In the genomic region with DNA sequence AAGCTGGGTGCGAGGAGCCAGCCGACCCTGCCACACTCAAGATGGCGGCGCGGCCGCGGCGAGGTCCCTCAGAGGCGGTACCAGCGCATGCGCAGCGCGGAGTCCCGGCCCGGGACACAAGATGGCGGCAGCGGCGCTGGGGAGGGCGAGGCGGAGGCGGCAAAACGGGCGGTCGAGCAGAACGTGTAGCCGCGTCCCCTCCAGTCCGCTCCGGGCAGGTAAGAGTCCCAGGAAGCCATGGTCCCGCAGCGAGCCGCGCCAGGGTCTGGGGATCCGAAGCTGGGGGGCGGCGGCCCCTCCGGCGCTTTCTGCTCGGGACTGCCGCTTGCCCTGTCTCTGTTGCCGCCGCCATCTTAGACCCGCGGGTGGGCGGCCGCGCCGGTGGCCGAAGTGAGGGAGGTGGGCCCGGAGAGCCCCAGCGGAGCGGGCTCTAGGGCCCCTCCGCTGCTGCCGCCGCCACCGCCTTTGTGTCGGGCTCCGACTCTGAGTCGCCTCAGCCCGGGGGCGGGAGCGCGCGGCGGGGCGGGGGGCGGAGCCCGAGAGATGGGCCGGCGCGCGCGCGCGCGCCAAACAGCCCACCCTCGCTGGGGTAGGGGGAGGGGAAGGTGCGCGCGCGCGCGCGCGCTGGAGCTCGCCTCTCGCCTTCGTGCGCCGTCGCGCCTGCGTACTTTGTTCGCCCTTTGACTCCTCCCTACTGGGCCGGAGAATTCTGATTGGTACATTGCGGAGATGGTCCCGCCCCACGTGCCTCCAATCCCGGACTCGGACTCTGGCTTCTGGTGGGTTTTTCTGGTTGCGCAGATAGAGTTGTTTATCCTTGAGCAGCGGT, we compare ENCODE assay signal across 1 cellular context.
TF ChIP-seq lines count a peak whose summit lies in the region.

A gene (plus strand): TSS at position 97 of the 829 bp plus-strand sequence. CDS start 4,317 bp downstream, outside the sequence.

TF ChIP-seq in WTC11, 78 proteins besides CTCF, POLR2A, EP300 and RAD21 (continued from another document):
- TF ChIP-seq, protein P1, sequence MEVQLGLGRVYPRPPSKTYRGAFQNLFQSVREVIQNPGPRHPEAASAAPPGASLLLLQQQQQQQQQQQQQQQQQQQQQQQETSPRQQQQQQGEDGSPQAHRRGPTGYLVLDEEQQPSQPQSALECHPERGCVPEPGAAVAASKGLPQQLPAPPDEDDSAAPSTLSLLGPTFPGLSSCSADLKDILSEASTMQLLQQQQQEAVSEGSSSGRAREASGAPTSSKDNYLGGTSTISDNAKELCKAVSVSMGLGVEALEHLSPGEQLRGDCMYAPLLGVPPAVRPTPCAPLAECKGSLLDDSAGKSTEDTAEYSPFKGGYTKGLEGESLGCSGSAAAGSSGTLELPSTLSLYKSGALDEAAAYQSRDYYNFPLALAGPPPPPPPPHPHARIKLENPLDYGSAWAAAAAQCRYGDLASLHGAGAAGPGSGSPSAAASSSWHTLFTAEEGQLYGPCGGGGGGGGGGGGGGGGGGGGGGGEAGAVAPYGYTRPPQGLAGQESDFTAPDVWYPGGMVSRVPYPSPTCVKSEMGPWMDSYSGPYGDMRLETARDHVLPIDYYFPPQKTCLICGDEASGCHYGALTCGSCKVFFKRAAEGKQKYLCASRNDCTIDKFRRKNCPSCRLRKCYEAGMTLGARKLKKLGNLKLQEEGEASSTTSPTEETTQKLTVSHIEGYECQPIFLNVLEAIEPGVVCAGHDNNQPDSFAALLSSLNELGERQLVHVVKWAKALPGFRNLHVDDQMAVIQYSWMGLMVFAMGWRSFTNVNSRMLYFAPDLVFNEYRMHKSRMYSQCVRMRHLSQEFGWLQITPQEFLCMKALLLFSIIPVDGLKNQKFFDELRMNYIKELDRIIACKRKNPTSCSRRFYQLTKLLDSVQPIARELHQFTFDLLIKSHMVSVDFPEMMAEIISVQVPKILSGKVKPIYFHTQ (CRISPR knock-in tag; IDR thresholded peaks at IDR 0.05), result 0 out of 2 replicates have a peak, but pooled peaks have one; percentile 40
- TF ChIP-seq, protein P2, sequence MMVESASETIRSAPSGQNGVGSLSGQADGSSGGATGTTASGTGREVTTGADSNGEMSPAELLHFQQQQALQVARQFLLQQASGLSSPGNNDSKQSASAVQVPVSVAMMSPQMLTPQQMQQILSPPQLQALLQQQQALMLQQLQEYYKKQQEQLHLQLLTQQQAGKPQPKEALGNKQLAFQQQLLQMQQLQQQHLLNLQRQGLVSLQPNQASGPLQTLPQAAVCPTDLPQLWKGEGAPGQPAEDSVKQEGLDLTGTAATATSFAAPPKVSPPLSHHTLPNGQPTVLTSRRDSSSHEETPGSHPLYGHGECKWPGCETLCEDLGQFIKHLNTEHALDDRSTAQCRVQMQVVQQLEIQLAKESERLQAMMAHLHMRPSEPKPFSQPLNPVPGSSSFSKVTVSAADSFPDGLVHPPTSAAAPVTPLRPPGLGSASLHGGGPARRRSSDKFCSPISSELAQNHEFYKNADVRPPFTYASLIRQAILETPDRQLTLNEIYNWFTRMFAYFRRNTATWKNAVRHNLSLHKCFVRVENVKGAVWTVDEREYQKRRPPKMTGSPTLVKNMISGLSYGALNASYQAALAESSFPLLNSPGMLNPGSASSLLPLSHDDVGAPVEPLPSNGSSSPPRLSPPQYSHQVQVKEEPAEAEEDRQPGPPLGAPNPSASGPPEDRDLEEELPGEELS (CRISPR knock-in tag; IDR thresholded peaks at IDR 0.05), result peak; percentile 66
- 0 out of 2 replicates have a peak, but pooled peaks have one; percentile 51 for TF ChIP-seq NR3C1 (CRISPR knock-in tag; conservative IDR thresholded peaks at IDR 0.05; ENCODE audit: low read depth)
- no peak for TF ChIP-seq NR2C2 (CRISPR knock-in tag; IDR thresholded peaks at IDR 0.05)
- TF ChIP-seq, protein P3, sequence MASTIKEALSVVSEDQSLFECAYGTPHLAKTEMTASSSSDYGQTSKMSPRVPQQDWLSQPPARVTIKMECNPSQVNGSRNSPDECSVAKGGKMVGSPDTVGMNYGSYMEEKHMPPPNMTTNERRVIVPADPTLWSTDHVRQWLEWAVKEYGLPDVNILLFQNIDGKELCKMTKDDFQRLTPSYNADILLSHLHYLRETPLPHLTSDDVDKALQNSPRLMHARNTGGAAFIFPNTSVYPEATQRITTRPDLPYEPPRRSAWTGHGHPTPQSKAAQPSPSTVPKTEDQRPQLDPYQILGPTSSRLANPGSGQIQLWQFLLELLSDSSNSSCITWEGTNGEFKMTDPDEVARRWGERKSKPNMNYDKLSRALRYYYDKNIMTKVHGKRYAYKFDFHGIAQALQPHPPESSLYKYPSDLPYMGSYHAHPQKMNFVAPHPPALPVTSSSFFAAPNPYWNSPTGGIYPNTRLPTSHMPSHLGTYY (CRISPR knock-in tag; IDR thresholded peaks at IDR 0.05), result peak; percentile 68
- 0 out of 2 replicates have a peak, but pooled peaks have one; percentile 77 for TF ChIP-seq TCF7 (CRISPR knock-in tag; IDR thresholded peaks at IDR 0.05; ENCODE audit: low read depth)
- peak; percentile 100 for TF ChIP-seq SP1 (CRISPR knock-in tag; conservative IDR thresholded peaks at IDR 0.05)
- TF ChIP-seq, protein P4, sequence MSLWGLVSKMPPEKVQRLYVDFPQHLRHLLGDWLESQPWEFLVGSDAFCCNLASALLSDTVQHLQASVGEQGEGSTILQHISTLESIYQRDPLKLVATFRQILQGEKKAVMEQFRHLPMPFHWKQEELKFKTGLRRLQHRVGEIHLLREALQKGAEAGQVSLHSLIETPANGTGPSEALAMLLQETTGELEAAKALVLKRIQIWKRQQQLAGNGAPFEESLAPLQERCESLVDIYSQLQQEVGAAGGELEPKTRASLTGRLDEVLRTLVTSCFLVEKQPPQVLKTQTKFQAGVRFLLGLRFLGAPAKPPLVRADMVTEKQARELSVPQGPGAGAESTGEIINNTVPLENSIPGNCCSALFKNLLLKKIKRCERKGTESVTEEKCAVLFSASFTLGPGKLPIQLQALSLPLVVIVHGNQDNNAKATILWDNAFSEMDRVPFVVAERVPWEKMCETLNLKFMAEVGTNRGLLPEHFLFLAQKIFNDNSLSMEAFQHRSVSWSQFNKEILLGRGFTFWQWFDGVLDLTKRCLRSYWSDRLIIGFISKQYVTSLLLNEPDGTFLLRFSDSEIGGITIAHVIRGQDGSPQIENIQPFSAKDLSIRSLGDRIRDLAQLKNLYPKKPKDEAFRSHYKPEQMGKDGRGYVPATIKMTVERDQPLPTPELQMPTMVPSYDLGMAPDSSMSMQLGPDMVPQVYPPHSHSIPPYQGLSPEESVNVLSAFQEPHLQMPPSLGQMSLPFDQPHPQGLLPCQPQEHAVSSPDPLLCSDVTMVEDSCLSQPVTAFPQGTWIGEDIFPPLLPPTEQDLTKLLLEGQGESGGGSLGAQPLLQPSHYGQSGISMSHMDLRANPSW (CRISPR knock-in tag; conservative IDR thresholded peaks at IDR 0.05; ENCODE audit: low read depth), result no peak; the same call in 1 of the 2 replicates
- peak; percentile 85; the same call in 1 of the 2 replicates for TF ChIP-seq ESRRA (CRISPR knock-in tag; IDR thresholded peaks at IDR 0.05; ENCODE audit: borderline replicate concordance)
- TF ChIP-seq, protein P5, sequence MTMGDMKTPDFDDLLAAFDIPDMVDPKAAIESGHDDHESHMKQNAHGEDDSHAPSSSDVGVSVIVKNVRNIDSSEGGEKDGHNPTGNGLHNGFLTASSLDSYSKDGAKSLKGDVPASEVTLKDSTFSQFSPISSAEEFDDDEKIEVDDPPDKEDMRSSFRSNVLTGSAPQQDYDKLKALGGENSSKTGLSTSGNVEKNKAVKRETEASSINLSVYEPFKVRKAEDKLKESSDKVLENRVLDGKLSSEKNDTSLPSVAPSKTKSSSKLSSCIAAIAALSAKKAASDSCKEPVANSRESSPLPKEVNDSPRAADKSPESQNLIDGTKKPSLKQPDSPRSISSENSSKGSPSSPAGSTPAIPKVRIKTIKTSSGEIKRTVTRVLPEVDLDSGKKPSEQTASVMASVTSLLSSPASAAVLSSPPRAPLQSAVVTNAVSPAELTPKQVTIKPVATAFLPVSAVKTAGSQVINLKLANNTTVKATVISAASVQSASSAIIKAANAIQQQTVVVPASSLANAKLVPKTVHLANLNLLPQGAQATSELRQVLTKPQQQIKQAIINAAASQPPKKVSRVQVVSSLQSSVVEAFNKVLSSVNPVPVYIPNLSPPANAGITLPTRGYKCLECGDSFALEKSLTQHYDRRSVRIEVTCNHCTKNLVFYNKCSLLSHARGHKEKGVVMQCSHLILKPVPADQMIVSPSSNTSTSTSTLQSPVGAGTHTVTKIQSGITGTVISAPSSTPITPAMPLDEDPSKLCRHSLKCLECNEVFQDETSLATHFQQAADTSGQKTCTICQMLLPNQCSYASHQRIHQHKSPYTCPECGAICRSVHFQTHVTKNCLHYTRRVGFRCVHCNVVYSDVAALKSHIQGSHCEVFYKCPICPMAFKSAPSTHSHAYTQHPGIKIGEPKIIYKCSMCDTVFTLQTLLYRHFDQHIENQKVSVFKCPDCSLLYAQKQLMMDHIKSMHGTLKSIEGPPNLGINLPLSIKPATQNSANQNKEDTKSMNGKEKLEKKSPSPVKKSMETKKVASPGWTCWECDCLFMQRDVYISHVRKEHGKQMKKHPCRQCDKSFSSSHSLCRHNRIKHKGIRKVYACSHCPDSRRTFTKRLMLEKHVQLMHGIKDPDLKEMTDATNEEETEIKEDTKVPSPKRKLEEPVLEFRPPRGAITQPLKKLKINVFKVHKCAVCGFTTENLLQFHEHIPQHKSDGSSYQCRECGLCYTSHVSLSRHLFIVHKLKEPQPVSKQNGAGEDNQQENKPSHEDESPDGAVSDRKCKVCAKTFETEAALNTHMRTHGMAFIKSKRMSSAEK (CRISPR knock-in tag; IDR thresholded peaks at IDR 0.05; ENCODE audit: borderline replicate concordance), result no peak
- 0 out of 2 replicates have a peak, but pooled peaks have one; percentile 76 for TF ChIP-seq TP53 (CRISPR knock-in tag; IDR thresholded peaks at IDR 0.05)
- peak; percentile 83; the same call in 1 of the 2 replicates for TF ChIP-seq CBFB (CRISPR knock-in tag; IDR thresholded peaks at IDR 0.05; ENCODE audit: low read depth)
